1 cellular context compared by ENCODE assay signal in genomic region chr12:12916135-12916956, GRCh38.
TF ChIP-seq lines count a peak whose summit lies in the region.

No MANE protein-coding gene starts in this region.

TF ChIP-seq in K562, 482 proteins besides CTCF, POLR2A, EP300 and RAD21 (continued from another document and continues in another):
- TF ChIP-seq THRA (IDR thresholded peaks at IDR 0.05) (no peak), ZNF23 (CRISPR knock-in tag; IDR thresholded peaks at IDR 0.05) (no peak), E2F1 (CRISPR knock-in tag; IDR thresholded peaks at IDR 0.05) (no peak), STAG1 (CRISPR knock-in tag; IDR thresholded peaks at IDR 0.05; ENCODE audit: borderline replicate concordance) (peak; percentile 44; the same call in 1 of the 2 replicates), HNRNPK (IDR thresholded peaks at IDR 0.05; ENCODE audit: low read depth, low read length, poor library complexity, severe bottlenecking) (no peak), PTTG1 (tag; IDR thresholded peaks at IDR 0.05; ENCODE audit: low read depth) (no peak), POLR2AphosphoS2 (IDR thresholded peaks at IDR 0.05; ENCODE audit: low read length) (no peak), HMGN3 (IDR thresholded peaks at IDR 0.05; ENCODE audit: borderline replicate concordance, extremely low read depth, insufficient read length, low read depth, low read length) (no peak), RBM15 (IDR thresholded peaks at IDR 0.05; ENCODE audit: insufficient read depth, low read length) (no peak), ADNP (tag; IDR thresholded peaks at IDR 0.05) (no peak), TAF7 (tag; IDR thresholded peaks at IDR 0.05) (no peak), GATA2 (CRISPR knock-in tag; IDR thresholded peaks at IDR 0.05) (no peak), SNIP1 (IDR thresholded peaks at IDR 0.05; ENCODE audit: low read depth) (no peak), RREB1 (CRISPR knock-in tag; IDR thresholded peaks at IDR 0.05) (no peak), CC2D1A (IDR thresholded peaks at IDR 0.05) (peak; percentile 44; the same call in 1 of the 2 replicates), ZKSCAN1 (IDR thresholded peaks at IDR 0.05; ENCODE audit: low read depth, low read length) (peak; percentile 30; the same call in 1 of the 2 replicates), SAFB (IDR thresholded peaks at IDR 0.05; ENCODE audit: borderline replicate concordance, low read depth, low read length) (no peak), RBBP5 (IDR thresholded peaks at IDR 0.05; ENCODE audit: borderline replicate concordance, insufficient read depth, low read length, poor library complexity, severe bottlenecking) (no peak), ZC3H4 (CRISPR knock-in tag; IDR thresholded peaks at IDR 0.05; ENCODE audit: borderline replicate concordance) (no peak), ZNF561 (CRISPR knock-in tag; conservative IDR thresholded peaks at IDR 0.05) (no peak), ZBTB40 (IDR thresholded peaks at IDR 0.05) (no peak), ZBTB40 (CRISPR knock-in tag; IDR thresholded peaks at IDR 0.05) (no peak), TEAD2 (tag; IDR thresholded peaks at IDR 0.05) (no peak), CREB5 (CRISPR knock-in tag; IDR thresholded peaks at IDR 0.05) (no peak), HNRNPL (IDR thresholded peaks at IDR 0.05; ENCODE audit: low read depth, low read length) (no peak), SREBF2 (CRISPR knock-in tag; IDR thresholded peaks at IDR 0.05) (no peak), E2F5 (CRISPR knock-in tag; IDR thresholded peaks at IDR 0.05) (no peak), SMAD1 (IDR thresholded peaks at IDR 0.05; ENCODE audit: low read depth, low read length, partially characterized antibody) (no peak), RB1 (IDR thresholded peaks at IDR 0.05; ENCODE audit: low read depth) (peak; percentile 12; the same call in 1 of the 2 replicates)
- TF ChIP-seq, protein P1, sequence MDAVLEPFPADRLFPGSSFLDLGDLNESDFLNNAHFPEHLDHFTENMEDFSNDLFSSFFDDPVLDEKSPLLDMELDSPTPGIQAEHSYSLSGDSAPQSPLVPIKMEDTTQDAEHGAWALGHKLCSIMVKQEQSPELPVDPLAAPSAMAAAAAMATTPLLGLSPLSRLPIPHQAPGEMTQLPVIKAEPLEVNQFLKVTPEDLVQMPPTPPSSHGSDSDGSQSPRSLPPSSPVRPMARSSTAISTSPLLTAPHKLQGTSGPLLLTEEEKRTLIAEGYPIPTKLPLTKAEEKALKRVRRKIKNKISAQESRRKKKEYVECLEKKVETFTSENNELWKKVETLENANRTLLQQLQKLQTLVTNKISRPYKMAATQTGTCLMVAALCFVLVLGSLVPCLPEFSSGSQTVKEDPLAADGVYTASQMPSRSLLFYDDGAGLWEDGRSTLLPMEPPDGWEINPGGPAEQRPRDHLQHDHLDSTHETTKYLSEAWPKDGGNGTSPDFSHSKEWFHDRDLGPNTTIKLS (IDR thresholded peaks at IDR 0.05; ENCODE audit: borderline replicate concordance, low read depth): no peak
- TF ChIP-seq, protein P2, sequence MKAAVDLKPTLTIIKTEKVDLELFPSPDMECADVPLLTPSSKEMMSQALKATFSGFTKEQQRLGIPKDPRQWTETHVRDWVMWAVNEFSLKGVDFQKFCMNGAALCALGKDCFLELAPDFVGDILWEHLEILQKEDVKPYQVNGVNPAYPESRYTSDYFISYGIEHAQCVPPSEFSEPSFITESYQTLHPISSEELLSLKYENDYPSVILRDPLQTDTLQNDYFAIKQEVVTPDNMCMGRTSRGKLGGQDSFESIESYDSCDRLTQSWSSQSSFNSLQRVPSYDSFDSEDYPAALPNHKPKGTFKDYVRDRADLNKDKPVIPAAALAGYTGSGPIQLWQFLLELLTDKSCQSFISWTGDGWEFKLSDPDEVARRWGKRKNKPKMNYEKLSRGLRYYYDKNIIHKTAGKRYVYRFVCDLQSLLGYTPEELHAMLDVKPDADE (conservative IDR thresholded peaks at IDR 0.05; ENCODE audit: control insufficient read depth, low read depth, low read length): no peak
- TF ChIP-seq, protein P3, sequence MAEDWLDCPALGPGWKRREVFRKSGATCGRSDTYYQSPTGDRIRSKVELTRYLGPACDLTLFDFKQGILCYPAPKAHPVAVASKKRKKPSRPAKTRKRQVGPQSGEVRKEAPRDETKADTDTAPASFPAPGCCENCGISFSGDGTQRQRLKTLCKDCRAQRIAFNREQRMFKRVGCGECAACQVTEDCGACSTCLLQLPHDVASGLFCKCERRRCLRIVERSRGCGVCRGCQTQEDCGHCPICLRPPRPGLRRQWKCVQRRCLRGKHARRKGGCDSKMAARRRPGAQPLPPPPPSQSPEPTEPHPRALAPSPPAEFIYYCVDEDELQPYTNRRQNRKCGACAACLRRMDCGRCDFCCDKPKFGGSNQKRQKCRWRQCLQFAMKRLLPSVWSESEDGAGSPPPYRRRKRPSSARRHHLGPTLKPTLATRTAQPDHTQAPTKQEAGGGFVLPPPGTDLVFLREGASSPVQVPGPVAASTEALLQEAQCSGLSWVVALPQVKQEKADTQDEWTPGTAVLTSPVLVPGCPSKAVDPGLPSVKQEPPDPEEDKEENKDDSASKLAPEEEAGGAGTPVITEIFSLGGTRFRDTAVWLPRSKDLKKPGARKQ (CRISPR knock-in tag; IDR thresholded peaks at IDR 0.05): no peak
